1 cellular context compared by ENCODE assay signal in the genomic region with DNA sequence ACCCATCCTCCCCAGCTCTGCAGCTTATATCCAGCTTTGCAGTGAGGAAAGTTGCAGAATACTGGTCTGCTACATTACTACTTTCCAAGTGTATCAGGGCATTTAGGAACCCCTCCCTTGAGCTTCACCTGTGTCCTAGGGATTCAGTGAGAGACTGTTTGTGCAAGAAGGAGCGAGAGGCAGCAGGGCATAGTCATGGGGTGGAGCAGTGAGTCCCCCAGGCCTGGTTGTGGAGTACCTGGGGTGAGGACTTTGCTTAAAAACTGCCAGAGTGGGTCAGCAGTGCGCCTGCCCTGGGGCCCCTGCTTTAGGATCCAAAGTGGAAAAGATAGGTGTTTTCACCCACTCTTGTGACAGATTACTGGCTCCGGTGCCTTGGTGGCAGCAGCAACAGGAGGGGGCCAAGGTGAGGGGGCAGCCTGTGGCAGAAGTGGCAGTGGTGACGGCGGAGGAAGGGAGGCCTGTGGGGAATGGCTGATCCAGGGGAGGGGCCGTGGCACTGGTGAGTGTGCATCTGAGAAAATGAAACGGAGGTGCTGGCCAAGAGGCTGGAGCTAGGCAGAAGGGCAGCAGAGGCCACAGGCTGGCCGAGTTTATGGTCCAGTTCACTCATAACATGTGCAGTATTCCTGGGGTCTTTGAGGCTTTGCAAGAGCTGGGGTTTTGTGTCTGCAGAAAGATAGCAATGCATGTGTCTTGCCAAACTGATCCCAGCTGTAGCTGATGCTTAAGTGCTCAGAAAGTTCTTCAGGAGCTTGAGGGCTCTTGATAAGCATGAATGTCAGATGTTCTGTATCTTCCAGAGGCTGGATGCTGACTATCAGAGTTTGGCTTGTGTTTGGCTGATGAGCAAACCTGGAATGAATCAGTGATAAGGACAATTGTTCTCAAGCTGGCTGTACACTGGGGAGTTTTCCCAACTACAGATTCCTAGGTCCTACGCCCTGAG.
TF ChIP-seq lines count a peak whose summit lies in the region.

No MANE protein-coding gene starts in this region.

TF ChIP-seq in endothelial cell of umbilical vein, 7 proteins besides CTCF, POLR2A, EP300 and RAD21:
- TF ChIP-seq JUN (IDR thresholded peaks at IDR 0.05; ENCODE audit: borderline replicate concordance, insufficient read depth, insufficient read length, low read depth): no peak
- TF ChIP-seq MYC (IDR thresholded peaks at IDR 0.05; ENCODE audit: low read depth, low read length): no peak
- no peak for TF ChIP-seq FOS (IDR thresholded peaks at IDR 0.05; ENCODE audit: borderline replicate concordance, insufficient read depth, low read length)
- TF ChIP-seq GATA2 (IDR thresholded peaks at IDR 0.05; ENCODE audit: insufficient read depth, insufficient read length, low read depth, low read length): no peak
- no peak for TF ChIP-seq POLR2AphosphoS5 (IDR thresholded peaks at IDR 0.05; ENCODE audit: insufficient read depth, low read depth, low read length)
- TF ChIP-seq MAX (IDR thresholded peaks at IDR 0.05; ENCODE audit: insufficient read depth, insufficient read length): no peak
- no peak for TF ChIP-seq EZH2 (IDR thresholded peaks at IDR 0.05; ENCODE audit: borderline replicate concordance, low read depth, low read length, severe bottlenecking)
